11 cellular contexts compared by ENCODE assay signal in the genomic region with DNA sequence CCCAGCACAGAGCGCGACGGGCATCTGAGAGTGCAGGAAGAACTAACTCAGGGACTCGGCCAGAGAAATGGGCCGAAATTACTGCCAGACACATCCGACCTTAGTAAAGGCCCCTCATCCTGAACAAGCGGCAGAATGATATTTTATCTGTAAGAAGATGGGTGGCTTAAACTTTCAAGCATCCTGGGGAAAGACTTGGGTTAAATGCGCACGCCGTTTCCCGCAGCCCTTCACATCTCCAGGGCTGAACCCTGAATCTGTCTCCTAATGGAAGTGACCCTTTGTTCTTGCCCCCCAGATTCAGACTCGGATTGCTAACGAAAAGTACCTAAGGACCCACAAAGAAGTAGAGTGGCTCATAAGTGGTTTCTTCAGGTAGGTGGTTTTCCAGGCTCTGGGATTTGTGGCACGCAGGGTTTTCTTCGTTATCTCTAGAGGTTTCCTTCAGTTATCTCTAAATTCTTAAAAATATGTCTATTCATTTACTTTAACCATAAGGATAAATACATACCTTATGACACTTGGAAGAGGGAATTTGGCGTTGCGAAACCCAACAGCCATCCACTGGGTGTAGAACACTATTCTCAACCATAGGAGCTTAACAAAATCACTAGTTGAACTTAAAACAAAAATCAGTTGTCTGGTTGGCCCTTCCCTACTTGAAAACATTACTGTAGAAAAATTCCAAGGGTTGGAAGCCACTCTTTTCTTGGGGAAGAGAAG. TPM values are rescaled to one million over a fixed set of nuclear protein-coding genes. Genes with fewer than 3 reads are reported as not detected.
DNase-seq lines count a peak whose midpoint lies in the region; ATAC-seq and TF ChIP-seq lines count a peak whose summit lies in the region.
"Had no signal": no experiment of that assay in that cellular context is flagged by ENCODE, and none has a peak within 500 bp of the region (broad histone marks: within the 10 kb centered on the region; RNA-seq: fewer than 3 reads in every experiment).

No MANE protein-coding gene starts in this region.

- CTCF ChIA-PET in activated naive CD4-positive, alpha-beta T cell treated with anti-CD3 and anti-CD28 coated beads, Interleukin-2, amount 10 ng/mL, durations not matched to agents 7 days and 5 days (lab: Charles Lee), result interaction anchor here (1.2 kb wide), 1 partner anchor 124 kb away, joined by 3 read pairs; no protein-coding TSS in a partner anchor
- CTCF ChIA-PET in PC-9 (lab: Charles Lee), result no interaction called here

- no peak overlapping the region for H3K27ac ChIP-seq in right lobe of liver
- H3K27ac ChIP-seq in tibial nerve, result peak overlapping the region in 3 of 4 donors; percentile 65 to 87 (median 76)
- H3K27ac ChIP-seq in PC-9, result no peak overlapping the region

- no peaks in the 10 kb centered on the region for H3K9me2 ChIP-seq in PC-9 (ENCODE audit: insufficient read depth)

- no peak overlapping the region for H2AFZ ChIP-seq in PC-9

- no peaks in the 10 kb centered on the region for H4K20me1 ChIP-seq in PC-9 (ENCODE audit: insufficient read depth)

- H3K9me3 Mint-ChIP-seq in activated naive CD4-positive, alpha-beta T cell treated with anti-CD3 and anti-CD28 coated beads, Interleukin-2, amount 10 ng/mL, durations not matched to agents 7 days and 5 days, result no peaks in the 10 kb centered on the region

- intact Hi-C loops in right lobe of liver (cut with DNase I), result no loop called here
- intact Hi-C loops in PC-9 (cut with micrococcal nuclease; ENCODE audit: unreplicated experiment), result no loop called here

- 46% methylated on average over 9 of the region's 17 CpGs for WGBS in right lobe of liver (ENCODE audit: insufficient coverage, low coverage, low lambda C conversion rate, missing lambda C conversion rate)
- WGBS in tibial nerve, 2 donors, result 27 to 29% methylated on average over 16 to 17 of the region's 17 CpGs

- POLR2A ChIA-PET in PC-9 (lab: Charles Lee; ENCODE audit: unreplicated experiment), result interaction anchor here (0.7 kb wide), 1 partner anchor 86 kb away, joined by 5 read pairs; no protein-coding TSS in a partner anchor

- H3K9me3 ChIP-seq in right lobe of liver (no peaks in the 10 kb centered on the region), tibial nerve (no peaks in the 10 kb centered on the region), PC-9 (ENCODE audit: insufficient read depth, low read depth) (no peaks in the 10 kb centered on the region)

- ATAC-seq in right lobe of liver, result no peak
- ATAC-seq: esophagus mucosa had no signal

- BruUV-seq in PC-9 (replicated peaks; lab: Mats Ljungman, UMichigan), result no TSS peak

- H3K27ac Mint-ChIP-seq in activated naive CD4-positive, alpha-beta T cell treated with anti-CD3 and anti-CD28 coated beads, Interleukin-2, amount 10 ng/mL, durations not matched to agents 7 days and 5 days, result no peak overlapping the region

- TF ChIP-seq CTCF in right lobe of liver (IDR thresholded peaks at IDR 0.05) (no peak), tibial nerve (IDR thresholded peaks at IDR 0.05) (no peak), PC-9 (conservative IDR thresholded peaks at IDR 0.05) (no peak)

- no peak for TF ChIP-seq POLR2A in right lobe of liver (IDR thresholded peaks at IDR 0.05)
- no peak for TF ChIP-seq POLR2A in tibial nerve (IDR thresholded peaks at IDR 0.05)

- no peak for DNase-seq in activated naive CD4-positive, alpha-beta T cell treated with anti-CD3 and anti-CD28 coated beads, Interleukin-2, amount 10 ng/mL, durations not matched to agents 7 days and 5 days
- no peak for DNase-seq in activated naive CD4-positive, alpha-beta T cell treated with Interleukin-2 at 50 U/mL for 16 hours
- DNase-seq in amniotic epithelial cell (ENCODE audit: low read depth), result peak; percentile 54
- no peak for DNase-seq in right lobe of liver
- DNase-seq in tibial nerve (ENCODE audit: low spot score in 2 of 2), result no peak
- no peak for DNase-seq in islet precursor cell
- DNase-seq in PC-9, result no peak
- DNase-seq in hepatic stellate cell (ENCODE audit: low spot score), result no peak

- H3K4me3 Mint-ChIP-seq in activated naive CD4-positive, alpha-beta T cell treated with anti-CD3 and anti-CD28 coated beads, Interleukin-2, amount 10 ng/mL, durations not matched to agents 7 days and 5 days, result peak overlapping the region; percentile 65

- no peaks in the 10 kb centered on the region for H3K27me3 ChIP-seq in right lobe of liver
- peaks cover 0 to 21% of the 10 kb centered on the region in 2 donors for H3K27me3 ChIP-seq in tibial nerve
- H3K27me3 ChIP-seq in PC-9 (ENCODE audit: insufficient read depth, low read depth), result peaks cover 21% of the 10 kb centered on the region

- peaks cover 24% of the 10 kb centered on the region for H3K4me1 Mint-ChIP-seq in activated naive CD4-positive, alpha-beta T cell treated with anti-CD3 and anti-CD28 coated beads, Interleukin-2, amount 10 ng/mL, durations not matched to agents 7 days and 5 days

- H3K4me1 ChIP-seq in right lobe of liver (peaks cover 0 to 13% (median 3%) of the 10 kb centered on the region in 4 donors), tibial nerve (peaks cover 0 to 30% (median 10%) of the 10 kb centered on the region in 4 donors), PC-9 (replicated peaks; ENCODE audit: insufficient read depth) (peaks cover 6% of the 10 kb centered on the region; the same call in 1 of the 2 replicates)

- peak overlapping the region; percentile 37 to 59 (median 54) for H3K4me3 ChIP-seq in right lobe of liver
- H3K4me3 ChIP-seq in tibial nerve, result peak overlapping the region; percentile 38 to 63 (median 54)
- H3K4me3 ChIP-seq in PC-9, result no peak overlapping the region

- peaks cover 93% of the 10 kb centered on the region for H3K27me3 Mint-ChIP-seq in activated naive CD4-positive, alpha-beta T cell treated with anti-CD3 and anti-CD28 coated beads, Interleukin-2, amount 10 ng/mL, durations not matched to agents 7 days and 5 days

- no peaks in the 10 kb centered on the region for H3K36me3 Mint-ChIP-seq in activated naive CD4-positive, alpha-beta T cell treated with anti-CD3 and anti-CD28 coated beads, Interleukin-2, amount 10 ng/mL, durations not matched to agents 7 days and 5 days

- no peak for TF ChIP-seq EP300 in tibial nerve (IDR thresholded peaks at IDR 0.05)

- H3K4me2 ChIP-seq in PC-9, result no peak overlapping the region

- H3F3A ChIP-seq in PC-9 (ENCODE audit: insufficient read depth, low read depth), result peaks cover 13% of the 10 kb centered on the region; the same call in 1 of the 2 replicates

- H3K79me2 ChIP-seq in PC-9 (ENCODE audit: low read depth), result no peaks in the 10 kb centered on the region

- H3K36me3 ChIP-seq in right lobe of liver (no peaks in the 10 kb centered on the region), tibial nerve (no peaks in the 10 kb centered on the region), PC-9 (ENCODE audit: low read depth) (no peaks in the 10 kb centered on the region)

RNA-seq across cellular contexts. Expression of a gene that starts 0.6 kb away (rescaled TPM):
- total RNA-seq in right lobe of liver (not detected), tibial nerve (not detected), PC-9 (2021) (not detected in 2 replicates)
- total RNA-seq: Daoy, esophagus mucosa, RPMI7951 had no signal

RNA-seq across cellular contexts. Expression of a gene that starts 5.3 kb away (rescaled TPM):
- total RNA-seq in right lobe of liver (not detected), tibial nerve (not detected), PC-9 (2021) (not detected in 2 replicates)
- total RNA-seq: esophagus mucosa, RPMI7951 had no signal

RNA-seq across cellular contexts. Expression of a gene that starts 41.3 kb away (rescaled TPM):
- 10 to 100 TPM; 21.3 to 35.7 (median 28.4) TPM for total RNA-seq in right lobe of liver
- total RNA-seq in tibial nerve, result 10 to 100 TPM; 47.1 to 74.1 (median 58.7) TPM
- total RNA-seq in PC-9 (2021), result 80.9 and 132 TPM in 2 replicates

Comparison
In these comparisons a context has a peak if more than half of its experiments do, and no peak if none do; other contexts are left out.
1. H3K27ac ChIP-seq: peak in tibial nerve (3 of 4); none in right lobe of liver (0 of 3) and PC-9 (single experiment).